In the genomic region with DNA sequence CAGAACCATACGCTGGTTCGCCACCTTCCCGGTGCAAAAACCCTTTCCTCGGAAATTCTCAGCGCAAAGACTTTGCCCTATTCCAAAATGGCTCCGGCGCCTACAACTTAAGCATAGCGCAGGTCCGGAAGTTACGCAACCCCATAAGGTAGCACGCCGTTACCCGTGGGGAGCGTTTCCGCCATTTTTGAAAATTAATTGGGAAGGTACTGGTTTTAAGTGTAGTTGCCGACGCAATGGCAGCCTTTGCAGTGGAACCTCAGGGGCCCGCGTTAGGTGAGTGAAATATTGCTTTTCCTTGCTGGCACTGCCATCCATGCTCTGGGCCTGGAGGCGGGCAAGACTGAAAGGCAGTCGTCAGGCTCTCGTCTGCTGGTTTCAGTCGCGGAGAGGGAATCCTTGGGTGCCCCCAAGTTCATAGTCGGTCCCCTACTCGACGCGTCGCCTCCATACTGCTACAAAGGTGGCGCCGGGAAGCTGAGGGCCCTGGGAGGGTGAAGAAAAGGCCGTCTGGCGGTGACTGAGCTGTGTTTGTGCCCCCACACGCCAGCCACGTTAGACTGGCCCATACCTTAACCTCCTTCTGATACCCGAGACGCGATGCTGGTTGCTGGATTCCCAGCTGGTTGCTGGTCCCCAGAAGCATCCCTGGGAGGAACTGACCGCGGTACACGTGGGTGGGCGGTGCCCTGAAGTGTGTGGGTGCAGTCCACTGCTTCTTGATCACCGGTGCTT, we compare ENCODE assay signal across 1 cellular context.
TF ChIP-seq lines count a peak whose summit lies in the region.

A gene with protein sequence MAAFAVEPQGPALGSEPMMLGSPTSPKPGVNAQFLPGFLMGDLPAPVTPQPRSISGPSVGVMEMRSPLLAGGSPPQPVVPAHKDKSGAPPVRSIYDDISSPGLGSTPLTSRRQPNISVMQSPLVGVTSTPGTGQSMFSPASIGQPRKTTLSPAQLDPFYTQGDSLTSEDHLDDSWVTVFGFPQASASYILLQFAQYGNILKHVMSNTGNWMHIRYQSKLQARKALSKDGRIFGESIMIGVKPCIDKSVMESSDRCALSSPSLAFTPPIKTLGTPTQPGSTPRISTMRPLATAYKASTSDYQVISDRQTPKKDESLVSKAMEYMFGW (plus strand): TSS at position 222 of the 735 bp plus-strand sequence. CDS start 15 bp downstream, at position 237.

TF ChIP-seq in K562, 482 proteins besides CTCF, POLR2A, EP300 and RAD21 (continued from another document and continues in another):
- TF ChIP-seq, protein P1, sequence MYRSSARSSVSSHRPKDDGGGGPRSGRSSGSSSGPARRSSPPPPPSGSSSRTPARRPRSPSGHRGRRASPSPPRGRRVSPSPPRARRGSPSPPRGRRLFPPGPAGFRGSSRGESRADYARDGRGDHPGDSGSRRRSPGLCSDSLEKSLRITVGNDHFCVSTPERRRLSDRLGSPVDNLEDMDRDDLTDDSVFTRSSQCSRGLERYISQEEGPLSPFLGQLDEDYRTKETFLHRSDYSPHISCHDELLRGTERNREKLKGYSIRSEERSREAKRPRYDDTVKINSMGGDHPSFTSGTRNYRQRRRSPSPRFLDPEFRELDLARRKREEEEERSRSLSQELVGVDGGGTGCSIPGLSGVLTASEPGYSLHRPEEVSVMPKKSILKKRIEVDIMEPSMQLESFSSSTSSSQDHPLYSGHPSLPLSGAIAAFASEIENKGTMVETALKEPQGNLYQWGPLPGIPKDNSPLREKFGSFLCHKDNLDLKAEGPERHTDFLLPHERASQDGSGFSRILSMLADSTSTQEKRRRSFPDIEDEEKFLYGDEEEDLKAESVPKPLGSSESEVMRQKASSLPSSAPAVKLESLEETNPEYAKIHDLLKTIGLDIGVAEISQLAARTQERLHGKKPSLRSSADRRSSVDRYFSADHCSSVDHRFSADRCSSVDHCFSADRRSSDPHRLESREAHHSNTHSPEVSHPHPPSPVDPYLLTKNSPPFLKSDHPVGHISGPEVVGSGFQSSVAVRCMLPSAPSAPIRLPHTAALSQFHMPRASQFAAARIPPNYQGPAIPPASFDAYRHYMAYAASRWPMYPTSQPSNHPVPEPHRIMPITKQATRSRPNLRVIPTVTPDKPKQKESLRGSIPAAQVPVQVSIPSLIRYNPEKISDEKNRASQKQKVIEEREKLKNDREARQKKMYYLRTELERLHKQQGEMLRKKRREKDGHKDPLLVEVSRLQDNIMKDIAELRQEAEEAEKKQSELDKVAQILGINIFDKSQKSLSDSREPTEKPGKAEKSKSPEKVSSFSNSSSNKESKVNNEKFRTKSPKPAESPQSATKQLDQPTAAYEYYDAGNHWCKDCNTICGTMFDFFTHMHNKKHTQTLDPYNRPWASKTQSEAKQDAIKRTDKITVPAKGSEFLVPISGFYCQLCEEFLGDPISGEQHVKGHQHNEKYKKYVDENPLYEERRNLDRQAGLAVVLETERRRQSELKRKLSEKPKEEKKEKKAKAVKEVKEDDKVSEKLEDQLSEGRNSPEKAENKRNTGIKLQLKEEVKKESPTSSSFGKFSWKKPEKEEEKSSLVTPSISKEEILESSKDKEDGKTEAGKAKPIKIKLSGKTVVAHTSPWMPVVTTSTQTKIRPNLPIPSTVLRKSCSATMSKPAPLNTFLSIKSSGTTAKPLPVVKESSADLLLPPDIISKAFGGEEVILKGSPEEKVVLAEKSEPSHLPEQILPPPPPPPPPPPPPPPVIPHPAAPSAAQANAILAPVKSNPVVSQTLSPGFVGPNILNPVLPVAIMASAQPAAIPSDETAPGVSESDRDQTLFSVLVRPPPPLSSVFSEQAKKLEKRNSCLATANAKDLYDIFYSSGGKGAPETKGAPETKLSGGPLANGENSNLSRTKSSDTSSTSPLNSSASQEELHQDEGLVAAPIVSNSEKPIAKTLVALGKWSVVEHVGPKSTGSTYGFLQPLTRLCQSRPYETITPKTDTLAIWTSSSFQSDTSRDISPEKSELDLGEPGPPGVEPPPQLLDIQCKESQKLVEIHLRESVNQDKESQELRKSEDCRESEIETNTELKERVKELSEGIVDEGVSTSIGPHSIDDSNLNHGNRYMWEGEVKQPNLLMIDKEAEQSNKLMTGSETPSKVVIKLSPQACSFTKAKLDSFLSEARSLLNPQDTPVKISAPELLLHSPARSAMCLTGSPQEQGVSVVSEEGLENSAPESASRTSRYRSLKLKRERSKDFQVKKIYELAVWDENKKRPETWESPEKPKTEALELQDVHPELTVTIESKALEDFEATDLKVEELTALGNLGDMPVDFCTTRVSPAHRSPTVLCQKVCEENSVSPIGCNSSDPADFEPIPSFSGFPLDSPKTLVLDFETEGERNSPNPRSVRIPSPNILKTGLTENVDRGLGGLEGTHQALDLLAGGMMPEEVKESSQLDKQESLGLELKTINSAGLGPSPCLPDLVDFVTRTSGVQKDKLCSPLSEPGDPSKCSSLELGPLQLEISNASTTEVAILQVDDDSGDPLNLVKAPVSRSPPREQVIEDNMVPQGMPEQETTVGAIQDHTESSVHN (IDR thresholded peaks at IDR 0.05; ENCODE audit: borderline replicate concordance in 1 of 2, low read depth in 1 of 2), result peak in 1 of 2 experiments; percentile 15; a peak in 1 of 4 replicates
- TF ChIP-seq TRIM24 (IDR thresholded peaks at IDR 0.05), result no peak; a peak in 3 of 4 replicates
- TF ChIP-seq TEAD2 (tag; IDR thresholded peaks at IDR 0.05), result no peak
- peak; percentile 59; the same call in 1 of the 2 replicates for TF ChIP-seq GATAD2B (IDR thresholded peaks at IDR 0.05; ENCODE audit: borderline replicate concordance)
- TF ChIP-seq FOXA3 (CRISPR knock-in tag; conservative IDR thresholded peaks at IDR 0.05 in 1 of 2, IDR thresholded peaks at IDR 0.05 in 1 of 2), result no peak; a peak in 1 of 4 replicates
- peak; percentile 27; the same call in 1 of the 2 replicates for TF ChIP-seq TEAD4 (IDR thresholded peaks at IDR 0.05; ENCODE audit: low read length)
- no peak for TF ChIP-seq TEAD4 (CRISPR knock-in tag; IDR thresholded peaks at IDR 0.05; ENCODE audit: borderline replicate concordance)
- no peak for TF ChIP-seq ZNF165 (CRISPR knock-in tag; IDR thresholded peaks at IDR 0.05; ENCODE audit: borderline replicate concordance)
- no peak for TF ChIP-seq COPS2 (conservative IDR thresholded peaks at IDR 0.05)
- TF ChIP-seq BACH1 (tag; IDR thresholded peaks at IDR 0.05), result no peak
- TF ChIP-seq, protein P2, sequence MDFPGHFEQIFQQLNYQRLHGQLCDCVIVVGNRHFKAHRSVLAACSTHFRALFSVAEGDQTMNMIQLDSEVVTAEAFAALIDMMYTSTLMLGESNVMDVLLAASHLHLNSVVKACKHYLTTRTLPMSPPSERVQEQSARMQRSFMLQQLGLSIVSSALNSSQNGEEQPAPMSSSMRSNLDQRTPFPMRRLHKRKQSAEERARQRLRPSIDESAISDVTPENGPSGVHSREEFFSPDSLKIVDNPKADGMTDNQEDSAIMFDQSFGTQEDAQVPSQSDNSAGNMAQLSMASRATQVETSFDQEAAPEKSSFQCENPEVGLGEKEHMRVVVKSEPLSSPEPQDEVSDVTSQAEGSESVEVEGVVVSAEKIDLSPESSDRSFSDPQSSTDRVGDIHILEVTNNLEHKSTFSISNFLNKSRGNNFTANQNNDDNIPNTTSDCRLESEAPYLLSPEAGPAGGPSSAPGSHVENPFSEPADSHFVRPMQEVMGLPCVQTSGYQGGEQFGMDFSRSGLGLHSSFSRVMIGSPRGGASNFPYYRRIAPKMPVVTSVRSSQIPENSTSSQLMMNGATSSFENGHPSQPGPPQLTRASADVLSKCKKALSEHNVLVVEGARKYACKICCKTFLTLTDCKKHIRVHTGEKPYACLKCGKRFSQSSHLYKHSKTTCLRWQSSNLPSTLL (IDR thresholded peaks at IDR 0.05), result no peak
- TF ChIP-seq CBFA2T2 (conservative IDR thresholded peaks at IDR 0.05), result no peak
- TF ChIP-seq DIDO1 (tag; IDR thresholded peaks at IDR 0.05; ENCODE audit: low read depth), result peak; percentile 87
- peak; percentile 98 to 99 for TF ChIP-seq SIN3A (IDR thresholded peaks at IDR 0.05; ENCODE audit: borderline replicate concordance in 2 of 2, control insufficient read depth in 1 of 2, low read depth in 2 of 2, low read length in 2 of 2)
- TF ChIP-seq GABPB1 (CRISPR knock-in tag; IDR thresholded peaks at IDR 0.05), result peak; percentile 99
- TF ChIP-seq ERF (CRISPR knock-in tag; IDR thresholded peaks at IDR 0.05), result 0 out of 2 replicates have a peak, but pooled peaks have one; percentile 38
- TF ChIP-seq ZC3H4 (CRISPR knock-in tag; IDR thresholded peaks at IDR 0.05; ENCODE audit: borderline replicate concordance), result no peak
- no peak for TF ChIP-seq TAF15 (IDR thresholded peaks at IDR 0.05; ENCODE audit: low read depth, low read length)
- TF ChIP-seq, protein P3, sequence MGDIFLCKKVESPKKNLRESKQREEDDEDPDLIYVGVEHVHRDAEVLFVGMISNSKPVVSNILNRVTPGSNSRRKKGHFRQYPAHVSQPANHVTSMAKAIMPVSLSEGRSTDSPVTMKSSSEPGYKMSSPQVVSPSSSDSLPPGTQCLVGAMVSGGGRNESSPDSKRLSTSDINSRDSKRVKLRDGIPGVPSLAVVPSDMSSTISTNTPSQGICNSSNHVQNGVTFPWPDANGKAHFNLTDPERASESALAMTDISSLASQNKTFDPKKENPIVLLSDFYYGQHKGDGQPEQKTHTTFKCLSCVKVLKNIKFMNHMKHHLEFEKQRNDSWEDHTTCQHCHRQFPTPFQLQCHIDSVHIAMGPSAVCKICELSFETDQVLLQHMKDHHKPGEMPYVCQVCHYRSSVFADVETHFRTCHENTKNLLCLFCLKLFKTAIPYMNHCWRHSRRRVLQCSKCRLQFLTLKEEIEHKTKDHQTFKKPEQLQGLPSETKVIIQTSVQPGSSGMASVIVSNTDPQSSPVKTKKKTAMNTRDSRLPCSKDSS (IDR thresholded peaks at IDR 0.05; ENCODE audit: low read depth, partially characterized antibody), result no peak
- TF ChIP-seq, protein P4, sequence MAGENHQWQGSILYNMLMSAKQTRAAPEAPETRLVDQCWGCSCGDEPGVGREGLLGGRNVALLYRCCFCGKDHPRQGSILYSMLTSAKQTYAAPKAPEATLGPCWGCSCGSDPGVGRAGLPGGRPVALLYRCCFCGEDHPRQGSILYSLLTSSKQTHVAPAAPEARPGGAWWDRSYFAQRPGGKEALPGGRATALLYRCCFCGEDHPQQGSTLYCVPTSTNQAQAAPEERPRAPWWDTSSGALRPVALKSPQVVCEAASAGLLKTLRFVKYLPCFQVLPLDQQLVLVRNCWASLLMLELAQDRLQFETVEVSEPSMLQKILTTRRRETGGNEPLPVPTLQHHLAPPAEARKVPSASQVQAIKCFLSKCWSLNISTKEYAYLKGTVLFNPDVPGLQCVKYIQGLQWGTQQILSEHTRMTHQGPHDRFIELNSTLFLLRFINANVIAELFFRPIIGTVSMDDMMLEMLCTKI (IDR thresholded peaks at IDR 0.05; ENCODE audit: partially characterized antibody), result no peak
- TF ChIP-seq, protein P5, sequence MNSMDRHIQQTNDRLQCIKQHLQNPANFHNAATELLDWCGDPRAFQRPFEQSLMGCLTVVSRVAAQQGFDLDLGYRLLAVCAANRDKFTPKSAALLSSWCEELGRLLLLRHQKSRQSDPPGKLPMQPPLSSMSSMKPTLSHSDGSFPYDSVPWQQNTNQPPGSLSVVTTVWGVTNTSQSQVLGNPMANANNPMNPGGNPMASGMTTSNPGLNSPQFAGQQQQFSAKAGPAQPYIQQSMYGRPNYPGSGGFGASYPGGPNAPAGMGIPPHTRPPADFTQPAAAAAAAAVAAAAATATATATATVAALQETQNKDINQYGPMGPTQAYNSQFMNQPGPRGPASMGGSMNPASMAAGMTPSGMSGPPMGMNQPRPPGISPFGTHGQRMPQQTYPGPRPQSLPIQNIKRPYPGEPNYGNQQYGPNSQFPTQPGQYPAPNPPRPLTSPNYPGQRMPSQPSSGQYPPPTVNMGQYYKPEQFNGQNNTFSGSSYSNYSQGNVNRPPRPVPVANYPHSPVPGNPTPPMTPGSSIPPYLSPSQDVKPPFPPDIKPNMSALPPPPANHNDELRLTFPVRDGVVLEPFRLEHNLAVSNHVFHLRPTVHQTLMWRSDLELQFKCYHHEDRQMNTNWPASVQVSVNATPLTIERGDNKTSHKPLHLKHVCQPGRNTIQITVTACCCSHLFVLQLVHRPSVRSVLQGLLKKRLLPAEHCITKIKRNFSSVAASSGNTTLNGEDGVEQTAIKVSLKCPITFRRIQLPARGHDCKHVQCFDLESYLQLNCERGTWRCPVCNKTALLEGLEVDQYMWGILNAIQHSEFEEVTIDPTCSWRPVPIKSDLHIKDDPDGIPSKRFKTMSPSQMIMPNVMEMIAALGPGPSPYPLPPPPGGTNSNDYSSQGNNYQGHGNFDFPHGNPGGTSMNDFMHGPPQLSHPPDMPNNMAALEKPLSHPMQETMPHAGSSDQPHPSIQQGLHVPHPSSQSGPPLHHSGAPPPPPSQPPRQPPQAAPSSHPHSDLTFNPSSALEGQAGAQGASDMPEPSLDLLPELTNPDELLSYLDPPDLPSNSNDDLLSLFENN (IDR thresholded peaks at IDR 0.05; ENCODE audit: low read depth in 2 of 2, low read length in 2 of 2), result no peak; a peak in 1 of 4 replicates
- TF ChIP-seq NFATC3 (IDR thresholded peaks at IDR 0.05), result no peak
- TF ChIP-seq HLTF (IDR thresholded peaks at IDR 0.05), result no peak
- TF ChIP-seq ZNF197 (CRISPR knock-in tag; IDR thresholded peaks at IDR 0.05; ENCODE audit: low read depth), result no peak
- TF ChIP-seq ZNF75A (CRISPR knock-in tag; IDR thresholded peaks at IDR 0.05), result no peak
- TF ChIP-seq JUND (IDR thresholded peaks at IDR 0.05; ENCODE audit: borderline replicate concordance, low read depth, low read length), result peak; percentile 83
- TF ChIP-seq JUND (tag; IDR thresholded peaks at IDR 0.05; ENCODE audit: borderline replicate concordance, low read depth, low read length), result peak; percentile 77; the same call in 1 of the 3 replicates
- TF ChIP-seq ZNF232 (CRISPR knock-in tag; IDR thresholded peaks at IDR 0.05), result no peak
- TF ChIP-seq U2AF2 (optimal IDR thresholded peaks at IDR 0.05; ENCODE audit: low read depth, low read length), result no peak
- peak; percentile 98 for TF ChIP-seq SRSF3 (IDR thresholded peaks at IDR 0.05; ENCODE audit: insufficient read depth, low read length)
- TF ChIP-seq TFAM (CRISPR knock-in tag; conservative IDR thresholded peaks at IDR 0.05), result no peak
- TF ChIP-seq RBM15 (IDR thresholded peaks at IDR 0.05; ENCODE audit: insufficient read depth, low read length), result no peak
- TF ChIP-seq CBX3 (IDR thresholded peaks at IDR 0.05; ENCODE audit: borderline replicate concordance in 1 of 2, low read length in 2 of 2), result peak in 1 of 2 experiments; percentile 79; a peak in 2 of 3 replicates
- no peak for TF ChIP-seq SAFB (IDR thresholded peaks at IDR 0.05; ENCODE audit: borderline replicate concordance, low read depth, low read length)
- TF ChIP-seq TEAD1 (CRISPR knock-in tag; IDR thresholded peaks at IDR 0.05), result peak in 1 of 2 experiments; percentile 77; a peak in 1 of 4 replicates
- no peak for TF ChIP-seq GTF2F1 (IDR thresholded peaks at IDR 0.05; ENCODE audit: low read depth, low read length)
- peak; percentile 95 for TF ChIP-seq RBFOX2 (IDR thresholded peaks at IDR 0.05; ENCODE audit: low read depth, low read length)
- no peak for TF ChIP-seq MTA2 (IDR thresholded peaks at IDR 0.05; ENCODE audit: low read depth)
- TF ChIP-seq FOXP1 (CRISPR knock-in tag; IDR thresholded peaks at IDR 0.05), result 0 out of 2 replicates have a peak, but pooled peaks have one; percentile 38
- TF ChIP-seq, protein P6, sequence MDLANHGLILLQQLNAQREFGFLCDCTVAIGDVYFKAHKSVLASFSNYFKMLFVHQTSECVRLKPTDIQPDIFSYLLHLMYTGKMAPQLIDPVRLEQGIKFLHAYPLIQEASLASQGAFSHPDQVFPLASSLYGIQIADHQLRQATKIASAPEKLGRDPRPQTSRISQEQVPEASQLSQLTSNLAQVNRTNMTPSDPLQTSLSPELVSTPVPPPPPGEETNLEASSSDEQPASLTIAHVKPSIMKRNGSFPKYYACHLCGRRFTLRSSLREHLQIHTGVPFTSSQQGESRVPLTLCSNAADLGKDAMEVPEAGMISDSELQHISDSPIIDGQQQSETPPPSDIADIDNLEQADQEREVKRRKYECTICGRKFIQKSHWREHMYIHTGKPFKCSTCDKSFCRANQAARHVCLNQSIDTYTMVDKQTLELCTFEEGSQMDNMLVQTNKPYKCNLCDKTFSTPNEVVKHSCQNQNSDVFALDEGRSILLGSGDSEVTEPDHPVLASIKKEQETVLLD (IDR thresholded peaks at IDR 0.05), result peak; percentile 90
- no peak for TF ChIP-seq ZNF717 (CRISPR knock-in tag; IDR thresholded peaks at IDR 0.05)
- TF ChIP-seq ZSCAN29 (IDR thresholded peaks at IDR 0.05), result no peak
